ENCODE assay signal across 14 cellular contexts in genomic region chr9:94083384-94083783, GRCh38. TPM values are rescaled to one million over a fixed set of nuclear protein-coding genes. Genes with fewer than 3 reads are reported as not detected.
DNase-seq lines count a peak whose midpoint lies in the region; ATAC-seq and TF ChIP-seq lines count a peak whose summit lies in the region.
"Had no signal": no experiment of that assay in that cellular context is flagged by ENCODE, and none has a peak within 500 bp of the region (broad histone marks: within the 10 kb centered on the region; RNA-seq: fewer than 3 reads in every experiment).

No MANE protein-coding gene starts in this region.

- peaks cover 27% of the 10 kb centered on the region for H4K20me1 ChIP-seq in smooth muscle cell (ENCODE audit: low read depth)

- peak overlapping the region; percentile 42 for H3K4me2 ChIP-seq in smooth muscle cell
- H3K4me2 ChIP-seq: GM23338 had no signal

- 40% methylated on average over 6 of the region's 6 CpGs for WGBS in smooth muscle cell (ENCODE audit: low lambda C conversion rate)

- peak overlapping the region in 54 of 59 donors; percentile 9 to 93 (median 76) for H3K27ac ChIP-seq in dorsolateral prefrontal cortex
- peak overlapping the region; percentile 16 to 28 for H3K27ac ChIP-seq in left lung
- peak overlapping the region; percentile 36 for H3K27ac ChIP-seq in smooth muscle cell (ENCODE audit: low read depth)

- H3K36me3 ChIP-seq in left lung, result no peaks in the 10 kb centered on the region
- H3K36me3 ChIP-seq in smooth muscle cell (ENCODE audit: low read depth), result no peaks in the 10 kb centered on the region

- H3K4me1 ChIP-seq in left lung (peaks cover 0 to 13% of the 10 kb centered on the region in 2 donors), smooth muscle cell (ENCODE audit: low read depth) (peaks cover 18% of the 10 kb centered on the region)

- DNase-seq in NCI-H2227 (lab: John Stamatoyannopoulos, UW; ENCODE audit: unreplicated experiment) (peak; percentile 5), dorsolateral prefrontal cortex (peak in 8 of 10 donors; percentile 32 to 66 (median 63)), left lung (peak in 1 of 2 donors; percentile 41), smooth muscle cell (lab: John Stamatoyannopoulos, UW; ENCODE audit: unreplicated experiment) (no peak), DMS 273 treated with DMSO at 0.1 percent for 48 hours (lab: John Stamatoyannopoulos, UW) (no peak), NCI-H2029 (lab: John Stamatoyannopoulos, UW) (no peak), T-helper 1 cell (no peak)
- DNase-seq: activated CD4-positive, CD25-positive, alpha-beta regulatory T cell; left colon; natural killer cell; NCI-H446; stimulated activated naive CD4-positive, alpha-beta T cell treated with Interleukin-2 at 50 U/mL for 16 hours had no signal

- H3K79me2 ChIP-seq in smooth muscle cell (ENCODE audit: low read depth), result no peaks in the 10 kb centered on the region

- TF ChIP-seq CTCF in dorsolateral prefrontal cortex (IDR thresholded peaks at IDR 0.05 in 54 of 56, conservative IDR thresholded peaks at IDR 0.05 in 2 of 56; ENCODE audit: low read depth in 1 of 56, partially characterized antibody in 56 of 56), result peak in 8 of 56 donors; percentile 6 to 44 (median 16)
- TF ChIP-seq CTCF in left lung (IDR thresholded peaks at IDR 0.05), result no peak
- TF ChIP-seq CTCF in smooth muscle cell (IDR thresholded peaks at IDR 0.05; ENCODE audit: borderline replicate concordance, insufficient read depth, poor library complexity, severe bottlenecking), result no peak

- H3K9me3 ChIP-seq in left lung (no peaks in the 10 kb centered on the region), smooth muscle cell (replicated peaks; ENCODE audit: low read depth) (no peaks in the 10 kb centered on the region)

- ATAC-seq in left lung (peak; percentile 82), GM18517 (IDR thresholded peaks at IDR 0.05; ENCODE audit: unreplicated experiment) (no peak)
- ATAC-seq: GM23338, left colon, natural killer cell had no signal

- H3K4me3 ChIP-seq in dorsolateral prefrontal cortex (peak overlapping the region in 54 of 59 donors; percentile 8 to 87 (median 65)), left lung (no peak overlapping the region), smooth muscle cell (no peak overlapping the region)
- H3K4me3 ChIP-seq: GM23338 had no signal

- peaks cover 9% of the 10 kb centered on the region for H3F3A ChIP-seq in smooth muscle cell (ENCODE audit: low read depth)

- no peak overlapping the region for H3K9ac ChIP-seq in smooth muscle cell (ENCODE audit: low read depth)

- intact Hi-C loops in dorsolateral prefrontal cortex (cut with DNase I), result loop anchor here (5.0 to 10.0 kb wide), 2 partner anchors 49 to 84 kb away; no protein-coding TSS in a partner anchor
- intact Hi-C loops in left lung (cut with DNase I), result no loop called here

- H3K27me3 ChIP-seq in dorsolateral prefrontal cortex, result no peaks in the 10 kb centered on the region
- H3K27me3 ChIP-seq in left lung, result no peaks in the 10 kb centered on the region
- H3K27me3 ChIP-seq in smooth muscle cell (ENCODE audit: low read depth), result no peaks in the 10 kb centered on the region

- no peak overlapping the region for H2AFZ ChIP-seq in smooth muscle cell (ENCODE audit: low read depth)
- H2AFZ ChIP-seq: GM23338 had no signal

RNA-seq across cellular contexts. Expression of gene PTPDC1, which starts 0.9 kb away (rescaled TPM):
- total RNA-seq in dorsolateral prefrontal cortex (10 to 100 TPM; 15.0 to 85.4 (median 26.8) TPM), left lung (10 to 100 TPM in 1 of 2 donors, 1 to 10 TPM in 1; 9.2 to 10.3 TPM), smooth muscle cell (19.6 and 20.9 TPM in 2 replicates)
- polyA plus RNA-seq in smooth muscle cell, result 7.4 and 11.0 TPM in 2 replicates

Comparison
In these comparisons a context has a peak if more than half of its experiments do, and no peak if none do; other contexts are left out.
1. DNase-seq: peak in NCI-H2227 (single experiment) and dorsolateral prefrontal cortex (8 of 10); none in smooth muscle cell (single experiment), DMS 273 treated with DMSO at 0.1 percent for 48 hours (single experiment), NCI-H2029 (single experiment) and T-helper 1 cell (0 of 5).
2. H3K27ac ChIP-seq: peak in every context shown above with its lines; median percentile 76 in dorsolateral prefrontal cortex; 36 in smooth muscle cell; 22 in left lung.
3. H3K4me3 ChIP-seq: peak in dorsolateral prefrontal cortex (54 of 59); none in left lung (0 of 2) and smooth muscle cell (single experiment).
4. intact Hi-C loops: an anchor here in dorsolateral prefrontal cortex (5.0 to 10.0 kb wide); none called in left lung.